ENCODE assay signal across 21 cellular contexts in the genomic region with DNA sequence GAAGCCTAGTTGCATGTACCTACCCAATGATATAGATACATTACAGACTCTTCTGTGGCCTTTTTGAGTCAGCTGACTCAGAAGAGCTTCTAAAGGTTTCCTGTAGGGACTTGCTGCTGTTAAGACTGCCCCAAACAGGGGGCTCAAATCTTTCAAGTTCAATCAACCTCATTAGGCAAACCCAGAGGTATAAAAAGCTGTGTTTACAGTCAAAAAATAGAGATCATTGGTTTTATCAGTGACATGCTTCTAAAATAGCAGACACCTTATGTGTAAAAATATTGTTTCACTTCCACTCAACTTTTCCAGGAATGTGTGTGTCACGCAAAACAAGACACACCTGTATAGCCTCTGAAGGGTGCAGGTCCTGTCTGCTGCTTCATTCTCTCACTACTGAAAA.
A peak's percentile ranks its signal among the peaks of the same experiment; 100 is the strongest.
DNase-seq lines count a peak whose midpoint lies in the region; ATAC-seq and TF ChIP-seq lines count a peak whose summit lies in the region.
"Had no signal": no experiment of that assay in that cellular context is flagged by ENCODE, and none has a peak within 500 bp of the region (broad histone marks: within the 10 kb centered on the region; RNA-seq: fewer than 3 reads in every experiment).

No MANE protein-coding gene starts in this region.

- H3K9me3 ChIP-seq in right lobe of liver, result no peaks in the 10 kb centered on the region
- H3K9me3 ChIP-seq: A549, heart left ventricle, left ventricle myocardium inferior, neutrophil, thyroid gland had no signal

- TF ChIP-seq POLR2A in right lobe of liver (IDR thresholded peaks at IDR 0.05), result no peak

- TF ChIP-seq CTCF in natural killer cell (IDR thresholded peaks at IDR 0.05), result no peak
- TF ChIP-seq CTCF in right lobe of liver (IDR thresholded peaks at IDR 0.05), result no peak

- H3K36me3 Mint-ChIP-seq in activated naive CD8-positive, alpha-beta T cell treated with anti-CD3 and anti-CD28 coated beads, Interleukin-2, amount 50 U/mL, for 24 hours (ENCODE audit: low read depth), result no peaks in the 10 kb centered on the region
- no peaks in the 10 kb centered on the region for H3K36me3 Mint-ChIP-seq in activated naive CD8-positive, alpha-beta T cell treated with anti-CD3 and anti-CD28 coated beads for 36 hours
- H3K36me3 Mint-ChIP-seq in natural killer cell, result no peaks in the 10 kb centered on the region

- intact Hi-C loops in natural killer cell (cut with micrococcal nuclease) (no loop called here), right lobe of liver (cut with DNase I) (no loop called here)

- no peaks in the 10 kb centered on the region for H3K27me3 ChIP-seq in right lobe of liver
- H3K27me3 ChIP-seq: heart left ventricle, neutrophil, thyroid gland had no signal

- no peaks in the 10 kb centered on the region for H3K27me3 Mint-ChIP-seq in activated naive CD8-positive, alpha-beta T cell treated with anti-CD3 and anti-CD28 coated beads, Interleukin-2, amount 50 U/mL, for 24 hours
- peaks cover 15% of the 10 kb centered on the region for H3K27me3 Mint-ChIP-seq in activated naive CD8-positive, alpha-beta T cell treated with anti-CD3 and anti-CD28 coated beads for 36 hours
- H3K27me3 Mint-ChIP-seq in natural killer cell (ENCODE audit: low read depth in 2 of 2), result peaks cover 0 to 3% of the 10 kb centered on the region in 2 donors
- H3K27me3 Mint-ChIP-seq: activated CD4-positive, alpha-beta T cell treated with anti-CD3 and anti-CD28 coated beads, Interleukin-2, amount 10 ng/mL, durations not matched to agents 24 days and 14 days had no signal

- no peak overlapping the region for H3K27ac ChIP-seq in right lobe of liver
- H3K27ac ChIP-seq: A549, GM23248, heart left ventricle, left ventricle myocardium inferior, neutrophil, thyroid gland had no signal

- H3K9me3 Mint-ChIP-seq in activated naive CD8-positive, alpha-beta T cell treated with anti-CD3 and anti-CD28 coated beads, Interleukin-2, amount 50 U/mL, for 24 hours, result peaks cover 4% of the 10 kb centered on the region
- H3K9me3 Mint-ChIP-seq in activated naive CD8-positive, alpha-beta T cell treated with anti-CD3 and anti-CD28 coated beads for 36 hours, result no peaks in the 10 kb centered on the region
- H3K9me3 Mint-ChIP-seq in natural killer cell, result peaks cover 0 to 3% of the 10 kb centered on the region in 2 donors
- H3K9me3 Mint-ChIP-seq: activated CD4-positive, alpha-beta T cell treated with anti-CD3 and anti-CD28 coated beads, Interleukin-2, amount 10 ng/mL, durations not matched to agents 24 days and 14 days had no signal

- peaks cover 6% of the 10 kb centered on the region for H3K4me1 Mint-ChIP-seq in activated naive CD8-positive, alpha-beta T cell treated with anti-CD3 and anti-CD28 coated beads, Interleukin-2, amount 50 U/mL, for 24 hours
- H3K4me1 Mint-ChIP-seq in activated naive CD8-positive, alpha-beta T cell treated with anti-CD3 and anti-CD28 coated beads for 36 hours, result peaks cover 16% of the 10 kb centered on the region
- H3K4me1 Mint-ChIP-seq in natural killer cell, result no peaks in the 10 kb centered on the region

- H3K27ac Mint-ChIP-seq in activated naive CD8-positive, alpha-beta T cell treated with anti-CD3 and anti-CD28 coated beads, Interleukin-2, amount 50 U/mL, for 24 hours, result no peak overlapping the region
- H3K27ac Mint-ChIP-seq in activated naive CD8-positive, alpha-beta T cell treated with anti-CD3 and anti-CD28 coated beads for 36 hours, result no peak overlapping the region
- no peak overlapping the region for H3K27ac Mint-ChIP-seq in natural killer cell
- H3K27ac Mint-ChIP-seq: activated CD4-positive, alpha-beta T cell treated with anti-CD3 and anti-CD28 coated beads, Interleukin-2, amount 10 ng/mL, durations not matched to agents 24 days and 14 days had no signal

- H3K4me3 ChIP-seq in right lobe of liver, result no peak overlapping the region
- H3K4me3 ChIP-seq: A549, GM23248, heart left ventricle, left ventricle myocardium inferior, thyroid gland had no signal

- no peaks in the 10 kb centered on the region for H3K4me1 ChIP-seq in right lobe of liver
- H3K4me1 ChIP-seq: A549, heart left ventricle, left ventricle myocardium inferior, thyroid gland had no signal

- ATAC-seq in activated naive CD8-positive, alpha-beta T cell treated with anti-CD3 and anti-CD28 coated beads, Interleukin-2, amount 50 U/mL, for 24 hours, result peak; percentile 11
- ATAC-seq in GM21717 (IDR thresholded peaks at IDR 0.05; ENCODE audit: unreplicated experiment) (peak; percentile 68), HG03159 (IDR thresholded peaks at IDR 0.05; ENCODE audit: unreplicated experiment) (peak; percentile 72), HG03135 (IDR thresholded peaks at IDR 0.05; ENCODE audit: unreplicated experiment) (no peak), natural killer cell (no peak), right lobe of liver (no peak)
- ATAC-seq: A549, heart left ventricle had no signal

- 50% methylated on average over 1 of the region's 1 CpG for WGBS in right lobe of liver (ENCODE audit: insufficient coverage, low coverage, low lambda C conversion rate, missing lambda C conversion rate)

- H3K36me3 ChIP-seq in right lobe of liver, result no peaks in the 10 kb centered on the region
- H3K36me3 ChIP-seq: heart left ventricle, left ventricle myocardium inferior, neutrophil, thyroid gland had no signal

- no peak overlapping the region for H3K4me3 Mint-ChIP-seq in activated naive CD8-positive, alpha-beta T cell treated with anti-CD3 and anti-CD28 coated beads, Interleukin-2, amount 50 U/mL, for 24 hours
- no peak overlapping the region for H3K4me3 Mint-ChIP-seq in activated naive CD8-positive, alpha-beta T cell treated with anti-CD3 and anti-CD28 coated beads for 36 hours
- H3K4me3 Mint-ChIP-seq in natural killer cell, result no peak overlapping the region
- H3K4me3 Mint-ChIP-seq: activated CD4-positive, alpha-beta T cell treated with anti-CD3 and anti-CD28 coated beads, Interleukin-2, amount 10 ng/mL, durations not matched to agents 24 days and 14 days had no signal

- no peak for DNase-seq in activated naive CD8-positive, alpha-beta T cell treated with anti-CD3 and anti-CD28 coated beads, Interleukin-2, amount 50 U/mL, for 24 hours
- DNase-seq in activated naive CD8-positive, alpha-beta T cell treated with anti-CD3 and anti-CD28 coated beads for 36 hours, result no peak
- no peak for DNase-seq in natural killer cell
- no peak for DNase-seq in right lobe of liver
- no peak for DNase-seq in stimulated activated CD4-positive, alpha-beta T cell treated with anti-CD3 and anti-CD28 coated beads, Interleukin-15, amount 100 ng/mL, for 24 hours
- DNase-seq: activated gamma-delta T cell treated with Interleukin-2 at 50 U/mL for 16 hours, caudate nucleus, heart left ventricle, left ventricle myocardium inferior, MV-4-11, NCI-H2171 treated with DMSO at 0.1 percent for 48 hours, small intestine, SW 1271, thyroid gland had no signal

Comparison
In these comparisons a context has a peak if more than half of its experiments do, and no peak if none do; other contexts are left out.
1. ATAC-seq: peak in activated naive CD8-positive, alpha-beta T cell treated with anti-CD3 and anti-CD28 coated beads, Interleukin-2, amount 50 U/mL, for 24 hours (single experiment), GM21717 (single experiment) and HG03159 (single experiment); none in HG03135 (single experiment), natural killer cell (0 of 3) and right lobe of liver (0 of 4).